Comparison of ENCODE assay signal across 8 cellular contexts in the genomic region with DNA sequence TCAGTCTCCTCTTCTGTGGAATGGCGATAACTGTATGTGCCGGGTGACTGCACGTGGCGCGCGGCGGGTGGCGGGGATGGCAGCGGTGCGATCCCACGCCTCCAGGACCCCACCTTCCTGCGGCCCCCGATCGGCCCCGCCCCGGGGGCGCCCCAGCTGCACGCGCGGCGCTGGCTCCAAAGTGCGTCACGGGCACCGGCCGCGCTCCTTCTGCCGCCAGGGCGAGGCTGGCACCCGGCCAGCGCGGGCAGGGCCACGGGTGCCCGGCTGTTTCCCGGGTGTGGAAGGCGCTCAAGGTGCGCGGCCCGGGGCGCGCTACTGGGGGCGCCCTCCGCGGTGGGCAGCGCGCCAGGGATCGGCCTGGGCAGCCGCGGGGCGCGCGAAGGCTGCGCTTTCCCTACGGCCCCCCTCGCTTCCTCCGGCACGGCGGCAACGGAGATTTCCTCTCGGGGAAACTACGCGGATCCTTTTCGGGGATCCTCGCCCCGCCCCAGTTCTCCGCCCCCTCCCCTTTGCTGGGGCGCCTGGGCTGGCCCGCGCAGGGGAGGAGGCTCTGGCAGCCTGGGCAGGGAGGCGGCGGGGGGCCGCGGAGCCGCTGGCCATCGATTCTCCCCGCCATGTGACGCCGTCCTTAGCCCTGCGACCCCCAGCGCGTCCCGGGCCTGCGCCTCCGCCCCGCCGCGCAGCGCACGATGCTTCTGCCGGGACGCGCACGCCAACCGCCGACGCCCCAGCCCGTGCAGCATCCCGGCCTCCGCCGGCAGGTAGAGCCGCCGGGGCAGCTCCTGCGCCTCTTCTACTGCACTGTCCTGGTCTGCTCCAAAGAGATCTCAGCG. TPM values are rescaled to one million over a fixed set of nuclear protein-coding genes. Genes with fewer than 3 reads are reported as not detected.
A peak's percentile ranks its signal among the peaks of the same experiment; 100 is the strongest.
DNase-seq lines count a peak whose midpoint lies in the region; ATAC-seq, FAIRE-seq and TF ChIP-seq lines count a peak whose summit lies in the region.

A gene with protein sequence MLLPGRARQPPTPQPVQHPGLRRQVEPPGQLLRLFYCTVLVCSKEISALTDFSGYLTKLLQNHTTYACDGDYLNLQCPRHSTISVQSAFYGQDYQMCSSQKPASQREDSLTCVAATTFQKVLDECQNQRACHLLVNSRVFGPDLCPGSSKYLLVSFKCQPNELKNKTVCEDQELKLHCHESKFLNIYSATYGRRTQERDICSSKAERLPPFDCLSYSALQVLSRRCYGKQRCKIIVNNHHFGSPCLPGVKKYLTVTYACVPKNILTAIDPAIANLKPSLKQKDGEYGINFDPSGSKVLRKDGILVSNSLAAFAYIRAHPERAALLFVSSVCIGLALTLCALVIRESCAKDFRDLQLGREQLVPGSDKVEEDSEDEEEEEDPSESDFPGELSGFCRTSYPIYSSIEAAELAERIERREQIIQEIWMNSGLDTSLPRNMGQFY (plus strand): TSS at position 545 of the 836 bp plus-strand sequence. CDS start 148 bp downstream, at position 693.

- DNase-seq in HTR-8/SVneo (ENCODE audit: insufficient read length, low spot score) (no peak), T-helper 22 cell (ENCODE audit: low read depth) (peak; percentile 69), anterior cingulate cortex (lab: John Stamatoyannopoulos, UW) (peak in 40 of 58 donors; percentile 11 to 78 (median 57)), left ventricle myocardium superior (peak; percentile 87), psoas muscle (peak; percentile 74 to 84), upper lobe of right lung (peak; percentile 89), COLO829 (ENCODE audit: low spot score) (no peak)

- TF ChIP-seq CTCF in psoas muscle (IDR thresholded peaks at IDR 0.05) (peak; percentile 26), upper lobe of right lung (IDR thresholded peaks at IDR 0.05) (peak; percentile 21)

- intact Hi-C loops in left ventricle myocardium superior (cut with micrococcal nuclease) (no loop called here), psoas muscle (cut with DNase I) (loop anchor here in 1 of 2 donors (5.0 kb wide), 1 partner anchor 45 kb away; no protein-coding TSS in a partner anchor), upper lobe of right lung (cut with DNase I) (no loop called here)

- peak; percentile 55 for FAIRE-seq in HTR-8/SVneo (lab: Jason Lieb, UNC)

- H3K9me3 ChIP-seq in psoas muscle (no peaks in the 10 kb centered on the region), upper lobe of right lung (no peaks in the 10 kb centered on the region)

- H3K27ac ChIP-seq in psoas muscle (peak within 1 kb of the TSS; percentile 82), upper lobe of right lung (peak within 1 kb of the TSS; percentile 100)

- ATAC-seq in left ventricle myocardium superior (peak; percentile 72), psoas muscle (peak; percentile 72 to 81 (median 80)), upper lobe of right lung (peak; percentile 70), HG02642 (IDR thresholded peaks at IDR 0.05; ENCODE audit: poor library complexity, unreplicated experiment) (no peak)

- H3K36me3 ChIP-seq in psoas muscle (ENCODE audit: insufficient read depth in 1 of 2, low read depth in 1 of 2) (no peaks in the 10 kb centered on the region), upper lobe of right lung (peaks cover 4% of the 10 kb centered on the region)

- WGBS in psoas muscle, 3 donors: 0 to 1% (median 0%) methylated on average over 80 to 103 of the region's 103 CpGs

- H3K4me3 ChIP-seq in psoas muscle: peak within 1 kb of the TSS; percentile 86
- peak within 1 kb of the TSS; percentile 80 for H3K4me3 ChIP-seq in upper lobe of right lung

- H3K4me1 ChIP-seq in psoas muscle: peaks cover 7% of the 10 kb centered on the region
- peaks cover 38% of the 10 kb centered on the region for H3K4me1 ChIP-seq in upper lobe of right lung

- H3K27me3 ChIP-seq in psoas muscle (ENCODE audit: insufficient read depth in 3 of 3, low read length in 2 of 3): no peaks in the 10 kb centered on the region
- H3K27me3 ChIP-seq in upper lobe of right lung: no peaks in the 10 kb centered on the region

RNA-seq across cellular contexts. Expression of the gene that starts here (rescaled TPM):
- total RNA-seq in left ventricle myocardium superior (13.6 TPM), psoas muscle (10 to 100 TPM in 1 of 4 donors, 1 to 10 TPM in 3; 5.5 to 10.7 (median 7.3) TPM), upper lobe of right lung (55.4 TPM)
- polyA plus RNA-seq in psoas muscle: 1 to 10 TPM; 5.6 to 9.7 (median 5.8) TPM

Comparison
In these comparisons a context has a peak if more than half of its experiments do, and no peak if none do; other contexts are left out.
1. DNase-seq: peak in T-helper 22 cell (single experiment), anterior cingulate cortex (40 of 58), left ventricle myocardium superior (single experiment), psoas muscle (2 of 2) and upper lobe of right lung (single experiment); none in HTR-8/SVneo (single experiment) and COLO829 (single experiment).